In genomic region chr1:53598956-53599355, GRCh38 we compare ENCODE assay signal across 20 cellular contexts.
"Had no signal": no experiment of that assay in that cellular context is flagged by ENCODE, and none has a peak within 500 bp of the region (broad histone marks: within the 10 kb centered on the region; RNA-seq: fewer than 3 reads in every experiment).

No MANE protein-coding gene starts in this region.

- H3K4me1 ChIP-seq: heart left ventricle, pancreas, psoas muscle, right lobe of liver, tibial artery had no signal

- H3K9me3 ChIP-seq: heart left ventricle, pancreas, psoas muscle, right lobe of liver, tibial artery had no signal

- H3K27me3 Mint-ChIP-seq: naive thymus-derived CD4-positive, alpha-beta T cell; stimulated activated naive CD8-positive, alpha-beta T cell treated with anti-CD3 and anti-CD28 coated beads, Interleukin-15, Interleukin-2, amounts not matched to agents 100 ng/mL and 50 ng/mL, for 24 hours had no signal

- H3K27ac ChIP-seq: coronary artery, heart left ventricle, pancreas, psoas muscle, right lobe of liver, tibial artery had no signal

- H3K4me1 Mint-ChIP-seq: neural crest cell; stimulated activated memory B cell treated with anti-CD40 and anti-IgM and Interleukin-4, amounts not matched to agents 10 μg/mL and 1 μg/mL and 100 μg/mL, for 72 hours had no signal

- ATAC-seq: esophagus mucosa; heart left ventricle; left lobe of liver; naive thymus-derived CD4-positive, alpha-beta T cell; pancreas; psoas muscle; right lobe of liver had no signal

- H3K36me3 Mint-ChIP-seq: naive thymus-derived CD4-positive, alpha-beta T cell; stimulated activated memory B cell treated with anti-CD40 and anti-IgM and Interleukin-4, amounts not matched to agents 10 μg/mL and 1 μg/mL and 100 μg/mL, for 72 hours had no signal

- DNase-seq: effector CD4-positive, alpha-beta T cell; hippocampal formation; mammary epithelial cell; naive thymus-derived CD4-positive, alpha-beta T cell; nucleus accumbens; retina; right lobe of liver; stimulated activated CD4-positive, alpha-beta T cell treated with anti-CD3 and anti-CD28 coated beads, Interleukin-15, amount 100 ng/mL, for 24 hours; stimulated activated CD4-positive, alpha-beta T cell treated with anti-CD3 and anti-CD28 coated beads, Interleukin-1b, Interleukin-23, amount 100 ng/mL, for 48 hours; stimulated activated CD4-positive, alpha-beta T cell treated with anti-CD3 and anti-CD28 coated beads, Interleukin-4, amount 100 ng/mL, for 24 hours had no signal

- H3K27ac Mint-ChIP-seq: naive thymus-derived CD4-positive, alpha-beta T cell; stimulated activated memory B cell treated with anti-CD40 and anti-IgM and Interleukin-4, amounts not matched to agents 10 μg/mL and 1 μg/mL and 100 μg/mL, for 72 hours; stimulated activated naive CD8-positive, alpha-beta T cell treated with anti-CD3 and anti-CD28 coated beads, Interleukin-15, Interleukin-2, amounts not matched to agents 100 ng/mL and 50 ng/mL, for 24 hours had no signal

- H3K4me3 Mint-ChIP-seq: naive thymus-derived CD4-positive, alpha-beta T cell; neural crest cell; stimulated activated memory B cell treated with anti-CD40 and anti-IgM and Interleukin-4, amounts not matched to agents 10 μg/mL and 1 μg/mL and 100 μg/mL, for 72 hours; stimulated activated naive CD8-positive, alpha-beta T cell treated with anti-CD3 and anti-CD28 coated beads, Interleukin-15, Interleukin-2, amounts not matched to agents 100 ng/mL and 50 ng/mL, for 24 hours had no signal

- H3K9me3 Mint-ChIP-seq: naive thymus-derived CD4-positive, alpha-beta T cell; neural crest cell; stimulated activated memory B cell treated with anti-CD40 and anti-IgM and Interleukin-4, amounts not matched to agents 10 μg/mL and 1 μg/mL and 100 μg/mL, for 72 hours; stimulated activated naive CD8-positive, alpha-beta T cell treated with anti-CD3 and anti-CD28 coated beads, Interleukin-15, Interleukin-2, amounts not matched to agents 100 ng/mL and 50 ng/mL, for 24 hours had no signal

- H3K36me3 ChIP-seq: heart left ventricle, pancreas, right lobe of liver, tibial artery had no signal

- H3K4me3 ChIP-seq: coronary artery, heart left ventricle, pancreas, psoas muscle, right lobe of liver, tibial artery had no signal
